1 cellular context compared by ENCODE assay signal in genomic region chrX:17732138-17732783, GRCh38.
TF ChIP-seq lines count a peak whose summit lies in the region.

No MANE protein-coding gene starts in this region.

TF ChIP-seq in SK-N-SH, 30 proteins besides CTCF, POLR2A, EP300 and RAD21 (continued from another document):
- TF ChIP-seq PBX3 (IDR thresholded peaks at IDR 0.05): no peak
- no peak for TF ChIP-seq REST (IDR thresholded peaks at IDR 0.05; ENCODE audit: low read depth, low read length)
- no peak for TF ChIP-seq RFX5 (IDR thresholded peaks at IDR 0.05; ENCODE audit: low read length)
- no peak for TF ChIP-seq MAX (IDR thresholded peaks at IDR 0.05; ENCODE audit: low read depth)
